ENCODE assay signal across 10 cellular contexts in the genomic region with DNA sequence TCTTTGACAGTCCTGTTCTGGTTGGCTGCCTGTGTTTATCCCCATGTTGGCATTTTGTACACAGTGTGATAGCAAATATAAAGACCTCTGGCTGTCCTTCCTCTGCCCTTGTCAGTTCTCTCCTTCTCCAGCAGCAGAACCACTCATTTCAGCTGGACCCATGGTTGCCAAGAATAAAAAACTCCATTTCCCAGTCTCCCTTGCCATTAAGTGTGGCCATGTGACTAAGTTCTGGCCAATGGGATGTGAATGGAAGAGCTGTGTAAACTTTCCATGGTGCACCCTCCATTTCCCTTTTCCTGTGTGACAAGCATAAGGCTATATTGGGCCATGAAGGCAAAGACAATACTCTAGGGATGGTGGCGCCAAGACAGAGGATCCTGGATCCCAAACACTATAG.
DNase-seq lines count a peak whose midpoint lies in the region; ATAC-seq, FAIRE-seq and TF ChIP-seq lines count a peak whose summit lies in the region.
"Had no signal": no experiment of that assay in that cellular context is flagged by ENCODE, and none has a peak within 500 bp of the region (broad histone marks: within the 10 kb centered on the region; RNA-seq: fewer than 3 reads in every experiment).

No MANE protein-coding gene starts in this region.

- in situ Hi-C loops in GM23248 (cut with MboI): no loop called here

- H3K9ac ChIP-seq in GM23248 (no peak overlapping the region), kidney (ENCODE audit: low read length in 2 of 2) (no peak overlapping the region)

- TF ChIP-seq CTCF in kidney (IDR thresholded peaks at IDR 0.05; ENCODE audit: borderline replicate concordance, extremely low read depth, insufficient read depth): no peak

- no peak for FAIRE-seq in kidney (lab: Jason Lieb, UNC)

- peaks cover 0 to 24% (median 2%) of the 10 kb centered on the region in 4 donors for H3K4me1 Mint-ChIP-seq in naive thymus-derived CD8-positive, alpha-beta T cell

- H3F3A ChIP-seq in GM23248 (ENCODE audit: insufficient read depth): peaks cover 8% of the 10 kb centered on the region; the same call in 1 of the 2 replicates

- H3K27me3 Mint-ChIP-seq in naive thymus-derived CD8-positive, alpha-beta T cell: no peaks in the 10 kb centered on the region
- H3K27me3 Mint-ChIP-seq: activated CD8-positive, alpha-beta memory T cell treated with anti-CD3 and anti-CD28 coated beads, Interleukin-2, amount 10 ng/mL, durations not matched to agents 7 days and 5 days had no signal

- no peak for ATAC-seq in naive thymus-derived CD8-positive, alpha-beta T cell
- ATAC-seq: activated CD8-positive, alpha-beta memory T cell treated with anti-CD3 and anti-CD28 coated beads, Interleukin-2, amount 10 ng/mL, durations not matched to agents 7 days and 5 days had no signal

- no peak for DNase-seq in GM23248
- DNase-seq in OCI-M1 (lab: John Stamatoyannopoulos, UW): peak; percentile 72
- peak; percentile 79 for DNase-seq in globus pallidus (ENCODE audit: low spot score)
- peak; percentile 87 for DNase-seq in pons (ENCODE audit: low spot score)
- no peak for DNase-seq in naive thymus-derived CD8-positive, alpha-beta T cell
- DNase-seq in NCI-H2107 treated with DMSO at 0.1 percent for 48 hours (lab: John Stamatoyannopoulos, UW; ENCODE audit: unreplicated experiment): no peak
- no peak for DNase-seq in ecto neural progenitor cell (ENCODE audit: low spot score)
- no peak for DNase-seq in kidney
- DNase-seq: activated CD8-positive, alpha-beta memory T cell treated with anti-CD3 and anti-CD28 coated beads, Interleukin-2, amount 10 ng/mL, durations not matched to agents 7 days and 5 days had no signal

- H3K27ac ChIP-seq in GM23248 (peak overlapping the region; percentile 69), kidney (ENCODE audit: low read depth in 2 of 2, low read length in 2 of 2) (no peak overlapping the region)
- H3K27ac ChIP-seq: thoracic aorta had no signal

- no peak overlapping the region for H3K4me2 ChIP-seq in GM23248 (ENCODE audit: unreplicated experiment)

- H3K9me2 ChIP-seq in GM23248 (ENCODE audit: insufficient read depth): no peaks in the 10 kb centered on the region

- H3K9me3 ChIP-seq in GM23248 (ENCODE audit: low read depth) (no peaks in the 10 kb centered on the region), kidney (ENCODE audit: control insufficient read depth in 1 of 2, low read length in 2 of 2) (no peaks in the 10 kb centered on the region)
- H3K9me3 ChIP-seq: thoracic aorta had no signal

- H4K20me1 ChIP-seq in GM23248 (ENCODE audit: insufficient read depth): no peaks in the 10 kb centered on the region

- intact Hi-C loops in kidney (cut with DNase I): no loop called here

- H3K79me2 ChIP-seq in GM23248 (ENCODE audit: insufficient read depth): no peaks in the 10 kb centered on the region

- H2AFZ ChIP-seq in GM23248: no peak overlapping the region

- H3K36me3 ChIP-seq in GM23248 (ENCODE audit: low read depth) (no peaks in the 10 kb centered on the region), kidney (ENCODE audit: control insufficient read depth in 1 of 2, insufficient read depth in 2 of 2, low read length in 2 of 2) (no peaks in the 10 kb centered on the region)
- H3K36me3 ChIP-seq: thoracic aorta had no signal

- no peak overlapping the region for H3K27ac Mint-ChIP-seq in naive thymus-derived CD8-positive, alpha-beta T cell
- H3K27ac Mint-ChIP-seq: activated CD8-positive, alpha-beta memory T cell treated with anti-CD3 and anti-CD28 coated beads, Interleukin-2, amount 10 ng/mL, durations not matched to agents 7 days and 5 days had no signal

- H3K4me3 Mint-ChIP-seq in naive thymus-derived CD8-positive, alpha-beta T cell: no peak overlapping the region
- H3K4me3 Mint-ChIP-seq: activated CD8-positive, alpha-beta memory T cell treated with anti-CD3 and anti-CD28 coated beads, Interleukin-2, amount 10 ng/mL, durations not matched to agents 7 days and 5 days had no signal

- POLR2A ChIA-PET in naive thymus-derived CD8-positive, alpha-beta T cell (lab: Charles Lee): no interaction called here

- 92 to 100% methylated on average over 1 of the region's 1 CpG for WGBS in GM23248 (ENCODE audit: low coverage in 1 of 2, low lambda C conversion rate in 2 of 2, missing lambda C conversion rate in 2 of 2), 2 experiments

- no peaks in the 10 kb centered on the region for H3K9me3 Mint-ChIP-seq in naive thymus-derived CD8-positive, alpha-beta T cell

- H3K4me1 ChIP-seq in GM23248 (ENCODE audit: insufficient read depth) (peaks cover 23% of the 10 kb centered on the region), kidney (ENCODE audit: control insufficient read depth in 1 of 2, insufficient read depth in 1 of 2, low read depth in 1 of 2, low read length in 2 of 2) (peaks cover 3 to 10% of the 10 kb centered on the region in 2 donors)

- H3K4me3 ChIP-seq in GM23248 (no peak overlapping the region), kidney (ENCODE audit: low read length in 2 of 2) (no peak overlapping the region)
- H3K4me3 ChIP-seq: thoracic aorta had no signal

- H3K27me3 ChIP-seq in GM23248 (replicated peaks; ENCODE audit: insufficient read depth): no peaks in the 10 kb centered on the region

- no peaks in the 10 kb centered on the region for H3K36me3 Mint-ChIP-seq in naive thymus-derived CD8-positive, alpha-beta T cell
- H3K36me3 Mint-ChIP-seq: activated CD8-positive, alpha-beta memory T cell treated with anti-CD3 and anti-CD28 coated beads, Interleukin-2, amount 10 ng/mL, durations not matched to agents 7 days and 5 days had no signal

Comparison
In these comparisons a context has a peak if more than half of its experiments do, and no peak if none do; other contexts are left out.
1. DNase-seq: peak in OCI-M1 (single experiment), globus pallidus (single experiment) and pons (single experiment); none in GM23248 (single experiment), naive thymus-derived CD8-positive, alpha-beta T cell (0 of 10), NCI-H2107 treated with DMSO at 0.1 percent for 48 hours (single experiment), ecto neural progenitor cell (single experiment) and kidney (single experiment).